Comparison of ENCODE assay signal across 21 cellular contexts in genomic region chr12:117908411-117908810, GRCh38.
DNase-seq lines count a peak whose midpoint lies in the region; TF ChIP-seq lines count a peak whose summit lies in the region.
"Had no signal": no experiment of that assay in that cellular context is flagged by ENCODE, and none has a peak within 500 bp of the region (broad histone marks: within the 10 kb centered on the region; RNA-seq: fewer than 3 reads in every experiment).

No MANE protein-coding gene starts in this region.

- no peaks in the 10 kb centered on the region for H3K4me1 ChIP-seq in transverse colon

- no peaks in the 10 kb centered on the region for H3K4me1 Mint-ChIP-seq in neural crest cell
- H3K4me1 Mint-ChIP-seq: B cell had no signal

- no peaks in the 10 kb centered on the region for H3K36me3 Mint-ChIP-seq in neural crest cell (ENCODE audit: low read depth)
- H3K36me3 Mint-ChIP-seq: CD8-positive, alpha-beta T cell had no signal

- 91% methylated on average over 5 of the region's 5 CpGs for WGBS in transverse colon (ENCODE audit: low coverage in 1 of 2), 2 donors

- H3K4me3 Mint-ChIP-seq in neural crest cell = no peak overlapping the region
- H3K4me3 Mint-ChIP-seq: B cell; CD4-positive, alpha-beta T cell; CD8-positive, alpha-beta T cell had no signal

- no peak overlapping the region for H3K4me3 ChIP-seq in transverse colon
- H3K4me3 ChIP-seq: BLaER1 treated with 17β-estradiol and CSF1 and Interleukin-3, amounts not matched to agents 10 nM and 100 nM; GM12878 had no signal

- TF ChIP-seq CTCF in neural crest cell (conservative IDR thresholded peaks at IDR 0.05) (no peak), transverse colon (IDR thresholded peaks at IDR 0.05) (no peak)

- no peak for TF ChIP-seq POLR2A in transverse colon (IDR thresholded peaks at IDR 0.05)

- in situ Hi-C loops in transverse colon (cut with MboI; ENCODE audit: low pct_ligation_motif_present in 1 of 4, low pct_unique_long_range_greater_than_20kb in 1 of 4, low sequenced_read_pairs in 3 of 4) = no loop called here

- H3K9me3 ChIP-seq in transverse colon = no peaks in the 10 kb centered on the region

- no peak for TF ChIP-seq EP300 in transverse colon (IDR thresholded peaks at IDR 0.05; ENCODE audit: low read depth)

- H3K27me3 Mint-ChIP-seq in neural crest cell (ENCODE audit: low read depth) = peaks cover 26% of the 10 kb centered on the region
- H3K27me3 Mint-ChIP-seq: B cell; CD4-positive, alpha-beta T cell had no signal

- no peak overlapping the region for H3K27ac ChIP-seq in transverse colon
- H3K27ac ChIP-seq: BLaER1 treated with 17β-estradiol and CSF1 and Interleukin-3, amounts not matched to agents 10 nM and 100 nM; C4-2B had no signal

- peak; percentile 23 for DNase-seq in COLO829 (ENCODE audit: low spot score)
- DNase-seq in neural crest cell (ENCODE audit: low read depth, low spot score) = no peak
- no peak for DNase-seq in NK-92 treated with Interleukin-12 subunit alpha and Interleukin-12 subunit beta, amount 100 ng/mL, for 24 hours (lab: John Stamatoyannopoulos, UW)
- no peak for DNase-seq in NCI-H510A (lab: John Stamatoyannopoulos, UW)
- no peak for DNase-seq in transverse colon
- DNase-seq: 8988T; AML-193; CD4-positive, alpha-beta T cell; CD8-positive, alpha-beta T cell; COR-L47; DMS 273 treated with DMSO at 0.1 percent for 48 hours; DMS153; DMS53; DMS79; DND-41; EL; GDM1 had no signal

- H3K9me3 Mint-ChIP-seq in neural crest cell = peaks cover 11% of the 10 kb centered on the region

- peak overlapping the region; percentile 16 for H3K27ac Mint-ChIP-seq in neural crest cell (ENCODE audit: unreplicated experiment)
- H3K27ac Mint-ChIP-seq: B cell; CD4-positive, alpha-beta T cell; CD8-positive, alpha-beta T cell had no signal

- H3K36me3 ChIP-seq in transverse colon = no peaks in the 10 kb centered on the region
- H3K36me3 ChIP-seq: BLaER1 treated with 17β-estradiol and CSF1 and Interleukin-3, amounts not matched to agents 10 nM and 100 nM had no signal

- H3K27me3 ChIP-seq in transverse colon = no peaks in the 10 kb centered on the region
- H3K27me3 ChIP-seq: BLaER1 treated with 17β-estradiol and CSF1 and Interleukin-3, amounts not matched to agents 10 nM and 100 nM had no signal

- intact Hi-C loops in transverse colon (cut with DNase I; ENCODE audit: low total_unique reads) = no loop called here
